Comparison of ENCODE assay signal across 22 cellular contexts in the genomic region with DNA sequence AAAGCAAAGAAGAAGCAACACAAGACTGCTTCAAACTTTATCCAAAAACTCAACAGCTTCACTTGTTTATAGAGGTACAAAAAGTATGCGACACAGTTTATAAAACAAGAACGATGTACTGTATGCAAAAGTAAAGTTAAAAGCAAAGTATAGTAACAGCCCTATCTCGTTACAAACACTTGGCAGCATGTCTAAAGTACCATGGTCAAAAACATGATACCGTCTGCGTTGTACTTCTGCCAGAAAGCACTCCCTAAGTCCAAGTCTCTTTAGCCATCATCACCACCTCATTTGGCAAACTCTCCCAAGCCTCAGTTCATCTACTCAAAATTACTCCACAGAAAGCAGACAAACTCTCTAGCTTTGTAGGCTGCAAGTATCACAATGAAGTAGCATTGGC.
DNase-seq lines count a peak whose midpoint lies in the region; ATAC-seq and TF ChIP-seq lines count a peak whose summit lies in the region.
"Had no signal": no experiment of that assay in that cellular context is flagged by ENCODE, and none has a peak within 500 bp of the region (broad histone marks: within the 10 kb centered on the region; RNA-seq: fewer than 3 reads in every experiment).

No MANE protein-coding gene starts in this region.

- no peak for TF ChIP-seq CTCF in smooth muscle cell (IDR thresholded peaks at IDR 0.05; ENCODE audit: borderline replicate concordance, insufficient read depth, poor library complexity, severe bottlenecking)
- no peak for TF ChIP-seq CTCF in colonic mucosa (IDR thresholded peaks at IDR 0.05)

- no peak overlapping the region for H3K27ac ChIP-seq in smooth muscle cell (ENCODE audit: low read depth)
- no peak overlapping the region for H3K27ac ChIP-seq in colonic mucosa
- H3K27ac ChIP-seq: 22Rv1, brain microvascular endothelial cell, Peyer's patch, WERI-Rb-1 had no signal

- no peak overlapping the region for H3K4me2 ChIP-seq in smooth muscle cell
- H3K4me2 ChIP-seq: GM23338 had no signal

- intact Hi-C loops in colonic mucosa (cut with DNase I), result no loop called here

- DNase-seq in DMS79 treated with DMSO at 0.1 percent for 48 hours (lab: John Stamatoyannopoulos, UW) (peak; percentile 17), DMS79 (lab: John Stamatoyannopoulos, UW) (no peak), fibroblast of peridontal ligament (ENCODE audit: extremely low read depth) (peak; percentile 47), left lobe of liver (ENCODE audit: low spot score) (no peak), amygdala (lab: John Stamatoyannopoulos, UW) (no peak), D341Med (ENCODE audit: low spot score) (no peak), smooth muscle cell (lab: John Stamatoyannopoulos, UW; ENCODE audit: unreplicated experiment) (no peak), colonic mucosa (no peak)
- DNase-seq: activated CD4-positive, alpha-beta T cell treated with anti-CD3 and anti-CD28 coated beads, Interleukin-2, amount 50 U/mL, for 1 hour; activated naive CD8-positive, alpha-beta T cell treated with anti-CD3 and anti-CD28 coated beads for 36 hours; brain microvascular endothelial cell; immature natural killer cell; NCI-H1092 treated with DMSO at 0.1 percent for 48 hours; NCI-H1930; NCI-H226; Peyer's patch; stimulated activated CD4-positive, alpha-beta T cell treated with anti-CD3 and anti-CD28 coated beads, Interleukin-2, amount 100 ng/mL, for 48 hours; stimulated activated naive B cell treated with anti-CD40 and anti-IgM and Interleukin-4, amounts not matched to agents 10 μg/mL and 1 μg/mL and 100 μg/mL, for 72 hours; WERI-Rb-1 had no signal

- no peak overlapping the region for H3K9ac ChIP-seq in smooth muscle cell (ENCODE audit: low read depth)
- no peak overlapping the region for H3K9ac ChIP-seq in colonic mucosa (ENCODE audit: low read depth in 2 of 2, low read length in 2 of 2)

- H3K4me3 ChIP-seq in smooth muscle cell (no peak overlapping the region), colonic mucosa (no peak overlapping the region)
- H3K4me3 ChIP-seq: GM23338, lung, Peyer's patch had no signal

- peaks cover 4% of the 10 kb centered on the region for H3K4me1 ChIP-seq in smooth muscle cell (ENCODE audit: low read depth)
- no peaks in the 10 kb centered on the region for H3K4me1 ChIP-seq in colonic mucosa

- H3K27me3 ChIP-seq in smooth muscle cell (ENCODE audit: low read depth), result peaks cover 62% of the 10 kb centered on the region
- H3K27me3 ChIP-seq in colonic mucosa, result no peaks in the 10 kb centered on the region
- H3K27me3 ChIP-seq: brain microvascular endothelial cell, Peyer's patch had no signal

- H3K9me3 ChIP-seq in smooth muscle cell (replicated peaks; ENCODE audit: low read depth), result no peaks in the 10 kb centered on the region
- no peaks in the 10 kb centered on the region for H3K9me3 ChIP-seq in colonic mucosa
- H3K9me3 ChIP-seq: Peyer's patch had no signal

- no peaks in the 10 kb centered on the region for H3F3A ChIP-seq in smooth muscle cell (ENCODE audit: low read depth)

- 85% methylated on average over 5 of the region's 5 CpGs for WGBS in smooth muscle cell (ENCODE audit: low lambda C conversion rate)

- peak; percentile 54 for ATAC-seq in left lobe of liver
- ATAC-seq: GM23338; stimulated activated naive B cell treated with anti-CD40 and anti-IgM and Interleukin-4, amounts not matched to agents 10 μg/mL and 1 μg/mL and 100 μg/mL, for 72 hours had no signal

- H4K20me1 ChIP-seq in smooth muscle cell (ENCODE audit: low read depth), result no peaks in the 10 kb centered on the region

- H3K79me2 ChIP-seq in smooth muscle cell (ENCODE audit: low read depth), result no peaks in the 10 kb centered on the region

- H3K36me3 ChIP-seq in smooth muscle cell (ENCODE audit: low read depth), result no peaks in the 10 kb centered on the region
- no peaks in the 10 kb centered on the region for H3K36me3 ChIP-seq in colonic mucosa
- H3K36me3 ChIP-seq: brain microvascular endothelial cell, Peyer's patch, WERI-Rb-1 had no signal

- no peak overlapping the region for H2AFZ ChIP-seq in smooth muscle cell (ENCODE audit: low read depth)
- H2AFZ ChIP-seq: GM23338 had no signal

Comparison
In these comparisons a context has a peak if more than half of its experiments do, and no peak if none do; other contexts are left out.
1. DNase-seq: peak in DMS79 treated with DMSO at 0.1 percent for 48 hours (single experiment) and fibroblast of peridontal ligament (single experiment); none in DMS79 (single experiment), left lobe of liver (single experiment), amygdala (0 of 56), D341Med (single experiment), smooth muscle cell (single experiment) and colonic mucosa (single experiment).